In the genomic region with DNA sequence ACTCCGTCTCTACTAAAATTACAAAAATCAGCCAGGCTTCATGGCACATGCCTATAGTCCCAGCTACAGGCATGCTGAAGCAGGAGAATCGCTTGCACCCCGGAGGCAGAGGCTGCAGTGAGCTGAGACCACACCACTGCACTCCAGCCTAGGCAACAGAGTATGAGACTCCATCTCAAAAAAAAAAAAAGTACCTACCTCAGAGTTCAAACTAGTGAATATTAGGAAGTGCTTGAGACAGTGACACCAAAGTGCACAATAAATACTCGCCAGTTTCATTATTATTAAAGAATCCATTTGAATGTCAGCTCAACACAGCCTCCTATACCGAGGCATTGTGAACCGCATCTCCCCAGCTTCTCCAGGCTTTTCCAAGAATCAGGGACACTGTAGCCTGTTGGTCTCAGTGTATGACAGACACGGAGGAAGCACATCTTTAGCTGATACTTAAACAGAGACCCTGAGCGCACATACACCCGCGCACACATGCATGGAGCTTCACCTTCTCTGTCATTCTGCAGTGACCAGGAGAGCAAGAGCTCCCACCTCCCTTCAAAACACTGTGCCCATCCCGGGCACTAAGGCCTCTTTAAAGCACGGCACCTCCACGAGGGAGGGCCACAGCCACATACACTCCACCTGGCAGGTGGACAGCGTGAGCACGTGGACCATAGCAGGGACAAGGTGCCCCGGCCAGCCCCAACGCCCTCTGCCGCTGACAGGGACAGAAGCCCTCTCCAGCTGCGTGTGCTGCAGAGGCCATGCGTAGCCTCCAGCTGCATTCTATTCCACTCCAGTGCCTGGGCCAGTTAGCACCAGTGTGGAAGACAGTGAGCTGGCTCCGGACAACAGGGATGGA, we compare ENCODE assay signal across 8 cellular contexts. TPM values are rescaled to one million over a fixed set of nuclear protein-coding genes. Genes with fewer than 3 reads are reported as not detected.
DNase-seq lines count a peak whose midpoint lies in the region; ATAC-seq, FAIRE-seq and TF ChIP-seq lines count a peak whose summit lies in the region.

No MANE protein-coding gene starts in this region.

- peaks cover 53% of the 10 kb centered on the region for H3K79me2 ChIP-seq in astrocyte (ENCODE audit: insufficient read depth, low read length)

- H3K4me1 Mint-ChIP-seq in astrocyte (ENCODE audit: low read depth, unreplicated experiment) (peaks cover 22% of the 10 kb centered on the region), mesothelial cell of epicardium (peaks cover 50% of the 10 kb centered on the region)

- peak overlapping the region; percentile 87 for H3K27ac Mint-ChIP-seq in astrocyte (ENCODE audit: unreplicated experiment)
- peak overlapping the region; percentile 83 for H3K27ac Mint-ChIP-seq in mesothelial cell of epicardium

- no peak for TF ChIP-seq CTCF in BE2C (IDR thresholded peaks at IDR 0.05; ENCODE audit: low read depth, low read length)
- no peak for TF ChIP-seq CTCF in astrocyte (IDR thresholded peaks at IDR 0.05; ENCODE audit: insufficient read depth, low read depth, low read length)
- no peak for TF ChIP-seq CTCF in mesothelial cell of epicardium (IDR thresholded peaks at IDR 0.05; ENCODE audit: unreplicated experiment)

- H3K4me3 ChIP-seq in BE2C (ENCODE audit: low read depth, low read length), result no peak overlapping the region; the same call in 1 of the 2 replicates
- H3K4me3 ChIP-seq in HUES48 (ENCODE audit: low read depth, low read length), result no peak overlapping the region
- H3K4me3 ChIP-seq in astrocyte (ENCODE audit: insufficient read depth, low read depth, low read length), result no peak overlapping the region

- H3K9me3 ChIP-seq in BE2C (no peaks in the 10 kb centered on the region), HUES48 (ENCODE audit: control insufficient read depth, insufficient read depth, low read length) (no peaks in the 10 kb centered on the region), astrocyte (ENCODE audit: insufficient read depth, low read depth, low read length) (no peaks in the 10 kb centered on the region)

- H3K4me3 Mint-ChIP-seq in astrocyte (ENCODE audit: unreplicated experiment) (peak overlapping the region; percentile 89), mesothelial cell of epicardium (no peak overlapping the region)

- no peaks in the 10 kb centered on the region for H3K9me3 Mint-ChIP-seq in astrocyte (ENCODE audit: unreplicated experiment)
- no peaks in the 10 kb centered on the region for H3K9me3 Mint-ChIP-seq in mesothelial cell of epicardium

- peaks cover 24% of the 10 kb centered on the region for H3K4me1 ChIP-seq in BE2C
- peaks cover 14% of the 10 kb centered on the region for H3K4me1 ChIP-seq in HUES48 (ENCODE audit: control insufficient read depth, insufficient read depth, low read length)
- peaks cover 34% of the 10 kb centered on the region for H3K4me1 ChIP-seq in astrocyte (ENCODE audit: insufficient read depth, low read length)

- H3K36me3 ChIP-seq in BE2C (peaks cover 59% of the 10 kb centered on the region), HUES48 (ENCODE audit: control insufficient read depth, insufficient read depth, low read length) (peaks cover 53% of the 10 kb centered on the region), astrocyte (ENCODE audit: insufficient read depth, low read length) (peaks cover 35% of the 10 kb centered on the region)

- FAIRE-seq in astrocyte (lab: Jason Lieb, UNC), result no peak

- H3K27me3 Mint-ChIP-seq in astrocyte (ENCODE audit: low read depth, unreplicated experiment) (no peaks in the 10 kb centered on the region), mesothelial cell of epicardium (ENCODE audit: low read depth) (no peaks in the 10 kb centered on the region)

- DNase-seq in BE2C (peak; percentile 47), astrocyte (ENCODE audit: low read depth) (no peak), mesothelial cell of epicardium (ENCODE audit: low spot score in 2 of 2, unreplicated experiment in 2 of 2) (no peak), mucosa of gallbladder (ENCODE audit: low spot score) (no peak), C1 segment of cervical spinal cord (lab: John Stamatoyannopoulos, UW) (no peak), SKM-1 treated with dmso at 0.1 percent for 144 hours (lab: John Stamatoyannopoulos, UW; ENCODE audit: unreplicated experiment) (no peak)

- H4K20me1 ChIP-seq in astrocyte (ENCODE audit: insufficient read depth, low read length), result peaks cover 67% of the 10 kb centered on the region

- peak overlapping the region; percentile 45 for H3K4me2 ChIP-seq in astrocyte (ENCODE audit: low read length)

- H3K9ac ChIP-seq in HUES48 (ENCODE audit: low read depth, low read length) (no peak overlapping the region), astrocyte (ENCODE audit: low read length) (no peak overlapping the region)

- H2AFZ ChIP-seq in astrocyte (ENCODE audit: low read depth, low read length), result no peak overlapping the region

- H3K36me3 Mint-ChIP-seq in astrocyte (ENCODE audit: low read depth, unreplicated experiment) (peaks cover 31% of the 10 kb centered on the region), mesothelial cell of epicardium (peaks cover 12% of the 10 kb centered on the region)

- ATAC-seq in GM18870 (IDR thresholded peaks at IDR 0.05; ENCODE audit: unreplicated experiment), result no peak

- H3K27ac ChIP-seq in HUES48 (ENCODE audit: low read depth, low read length), result peak overlapping the region; percentile 77
- H3K27ac ChIP-seq in astrocyte (ENCODE audit: low read depth, low read length), result peak overlapping the region; percentile 11

- H3K27me3 ChIP-seq in BE2C (no peaks in the 10 kb centered on the region), HUES48 (ENCODE audit: control insufficient read depth, insufficient read depth, low read length) (no peaks in the 10 kb centered on the region), astrocyte (ENCODE audit: insufficient read depth, low read length) (no peaks in the 10 kb centered on the region)

RNA-seq across cellular contexts. Expression of a gene that starts 5.2 kb away (rescaled TPM):
- polyA plus RNA-seq in BE2C (2012; ENCODE audit: insufficient read depth, insufficient read length, low read depth), result 8,477 TPM
- total RNA-seq in astrocyte (5,151 and 5,167 TPM in 2 replicates), mesothelial cell of epicardium (2,078 to 2,104 TPM (median 2,089 TPM) in 3 replicates), mucosa of gallbladder (2,392 TPM)

RNA-seq across cellular contexts. Expression of a gene that starts 16.3 kb away (rescaled TPM):
- polyA plus RNA-seq in BE2C (2012; ENCODE audit: insufficient read depth, insufficient read length, low read depth), result 129 TPM
- total RNA-seq in astrocyte (18.8 and 20.8 TPM in 2 replicates), mesothelial cell of epicardium (14.8 to 16.1 TPM (median 14.8 TPM) in 3 replicates), mucosa of gallbladder (14.2 TPM)

RNA-seq across cellular contexts. Expression of a gene that starts 28.6 kb away (rescaled TPM):
- 222 TPM for polyA plus RNA-seq in BE2C (2012; ENCODE audit: insufficient read depth, insufficient read length, low read depth)
- total RNA-seq in astrocyte (53.1 and 66.8 TPM in 2 replicates), mesothelial cell of epicardium (51.8 to 58.6 TPM (median 56.6 TPM) in 3 replicates), mucosa of gallbladder (19.2 TPM)

RNA-seq across cellular contexts. Expression of a gene that starts 45.6 kb away (rescaled TPM):
- 41.8 TPM for polyA plus RNA-seq in BE2C (2012; ENCODE audit: insufficient read depth, insufficient read length, low read depth)
- 18.6 and 21.1 TPM in 2 replicates for total RNA-seq in astrocyte
- 56.3 to 62.6 TPM (median 57.1 TPM) in 3 replicates for total RNA-seq in mesothelial cell of epicardium
- total RNA-seq in mucosa of gallbladder, result 36.6 TPM

RNA-seq across cellular contexts. Expression of a gene that starts 46.4 kb away (rescaled TPM):
- 231 TPM for polyA plus RNA-seq in BE2C (2012; ENCODE audit: insufficient read depth, insufficient read length, low read depth)
- total RNA-seq in astrocyte (192 and 202 TPM in 2 replicates), mesothelial cell of epicardium (137 to 148 TPM (median 145 TPM) in 3 replicates), mucosa of gallbladder (134 TPM)
